22 cellular contexts compared by ENCODE assay signal in the genomic region with DNA sequence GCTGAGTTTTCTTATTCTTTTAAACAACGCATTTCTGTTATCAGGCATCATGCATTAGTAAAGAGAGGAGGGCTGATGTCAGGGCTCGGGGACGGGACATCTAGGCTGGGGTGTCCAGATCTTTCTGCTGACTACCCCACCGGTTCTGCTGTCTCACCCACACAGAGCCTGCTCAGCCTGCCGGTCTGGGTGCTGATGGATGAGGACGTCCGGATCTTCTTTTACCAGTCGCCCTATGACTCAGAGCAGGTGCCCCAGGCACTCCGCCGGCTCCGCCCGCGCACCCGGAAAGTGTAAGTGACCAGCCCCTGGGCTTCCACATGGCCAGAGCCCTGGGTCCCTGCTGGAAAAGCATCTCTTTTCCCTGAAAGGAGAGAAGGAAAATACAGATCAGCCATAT. TPM values are rescaled to one million over a fixed set of nuclear protein-coding genes. Genes with fewer than 3 reads are reported as not detected.
DNase-seq lines count a peak whose midpoint lies in the region; ATAC-seq, FAIRE-seq and TF ChIP-seq lines count a peak whose summit lies in the region.
"Had no signal": no experiment of that assay in that cellular context is flagged by ENCODE, and none has a peak within 500 bp of the region (broad histone marks: within the 10 kb centered on the region; RNA-seq: fewer than 3 reads in every experiment).

No MANE protein-coding gene starts in this region.

- no peaks in the 10 kb centered on the region for H3K36me3 Mint-ChIP-seq in MCF 10A (ENCODE audit: insufficient read depth, unreplicated experiment)
- peaks cover 55% of the 10 kb centered on the region for H3K36me3 Mint-ChIP-seq in activated CD8-positive, alpha-beta T cell treated with anti-CD3 and anti-CD28 coated beads, Interleukin-2, amount 10 ng/mL, durations not matched to agents 7 days and 5 days (ENCODE audit: low read depth)
- H3K36me3 Mint-ChIP-seq: neural progenitor cell had no signal

- no peaks in the 10 kb centered on the region for H3K9me3 ChIP-seq in neutrophil
- H3K9me3 ChIP-seq: psoas muscle had no signal

- no TSS peak for BruUV-seq in MCF 10A (replicated peaks; lab: Mats Ljungman, UMichigan)

- H3K9me3 Mint-ChIP-seq in MCF 10A (ENCODE audit: unreplicated experiment): no peaks in the 10 kb centered on the region
- no peaks in the 10 kb centered on the region for H3K9me3 Mint-ChIP-seq in activated CD8-positive, alpha-beta T cell treated with anti-CD3 and anti-CD28 coated beads, Interleukin-2, amount 10 ng/mL, durations not matched to agents 7 days and 5 days (ENCODE audit: insufficient read depth)
- H3K9me3 Mint-ChIP-seq: activated CD4-positive, alpha-beta T cell treated with anti-CD3 and anti-CD28 coated beads, Interleukin-2, amount 10 ng/mL, durations not matched to agents 7 days and 5 days; activated naive CD8-positive, alpha-beta T cell treated with anti-CD3 and anti-CD28 coated beads, Interleukin-2, amount 50 U/mL, for 24 hours; T-cell had no signal

- H3K27me3 Mint-ChIP-seq in MCF 10A (ENCODE audit: insufficient read depth, unreplicated experiment): peaks cover 21% of the 10 kb centered on the region
- no peaks in the 10 kb centered on the region for H3K27me3 Mint-ChIP-seq in activated CD8-positive, alpha-beta T cell treated with anti-CD3 and anti-CD28 coated beads, Interleukin-2, amount 10 ng/mL, durations not matched to agents 7 days and 5 days (ENCODE audit: low read depth)
- H3K27me3 Mint-ChIP-seq: activated CD4-positive, alpha-beta T cell treated with anti-CD3 and anti-CD28 coated beads, Interleukin-2, amount 10 ng/mL, durations not matched to agents 7 days and 5 days; activated naive CD8-positive, alpha-beta T cell treated with anti-CD3 and anti-CD28 coated beads, Interleukin-2, amount 50 U/mL, for 24 hours; T-cell had no signal

- no peak overlapping the region for H3K4me3 ChIP-seq in neutrophil (ENCODE audit: low read depth in 1 of 2, low read length in 1 of 2)
- H3K4me3 ChIP-seq: neural progenitor cell, psoas muscle had no signal

- no peak overlapping the region for H3K27ac Mint-ChIP-seq in MCF 10A (ENCODE audit: low read depth, unreplicated experiment)
- H3K27ac Mint-ChIP-seq in activated CD8-positive, alpha-beta T cell treated with anti-CD3 and anti-CD28 coated beads, Interleukin-2, amount 10 ng/mL, durations not matched to agents 7 days and 5 days: no peak overlapping the region
- H3K27ac Mint-ChIP-seq: activated CD4-positive, alpha-beta T cell treated with anti-CD3 and anti-CD28 coated beads, Interleukin-2, amount 10 ng/mL, durations not matched to agents 7 days and 5 days; activated naive CD8-positive, alpha-beta T cell treated with anti-CD3 and anti-CD28 coated beads, Interleukin-2, amount 50 U/mL, for 24 hours; neural progenitor cell; T-cell had no signal

- in situ Hi-C loops in KBM-7 (cut with MboI; ENCODE audit: low pct_unique_long_range_greater_than_20kb, low sequenced_read_pairs): no loop called here

- intact Hi-C loops in MCF 10A (cut with micrococcal nuclease): loop anchor here (10.0 kb wide), 1 partner anchor 325 kb away; no protein-coding TSS in a partner anchor

- no peak for ATAC-seq in activated CD8-positive, alpha-beta T cell treated with anti-CD3 and anti-CD28 coated beads, Interleukin-2, amount 10 ng/mL, durations not matched to agents 7 days and 5 days
- ATAC-seq: activated naive CD8-positive, alpha-beta T cell treated with anti-CD3 and anti-CD28 coated beads, Interleukin-2, amount 50 U/mL, for 24 hours; psoas muscle; T-cell had no signal

- CTCF ChIA-PET in MCF 10A (lab: Yijun Ruan, JAX): interaction anchor here (0.6 to 8.6 kb wide), 4 partner anchors 14 to 323 kb away, joined by 3 to 93 read pairs (median 5); no protein-coding TSS in a partner anchor
- CTCF ChIA-PET in activated CD8-positive, alpha-beta T cell treated with anti-CD3 and anti-CD28 coated beads, Interleukin-2, amount 10 ng/mL, durations not matched to agents 7 days and 5 days (lab: Charles Lee): interaction anchor here (2.5 kb wide), 1 partner anchor 14 kb away, joined by 13 read pairs; no protein-coding TSS in a partner anchor

- peaks cover 74% of the 10 kb centered on the region in 2 experiments for H3K4me1 ChIP-seq in neutrophil (ENCODE audit: control insufficient read depth in 1 of 2, insufficient read depth in 1 of 2, low read depth in 1 of 2, low read length in 1 of 2)
- H3K4me1 ChIP-seq: neural progenitor cell, psoas muscle had no signal

- peaks cover 35% of the 10 kb centered on the region for H3K4me1 Mint-ChIP-seq in MCF 10A (ENCODE audit: insufficient read depth, unreplicated experiment)
- H3K4me1 Mint-ChIP-seq in activated CD8-positive, alpha-beta T cell treated with anti-CD3 and anti-CD28 coated beads, Interleukin-2, amount 10 ng/mL, durations not matched to agents 7 days and 5 days (ENCODE audit: low read depth): peaks cover 27% of the 10 kb centered on the region
- H3K4me1 Mint-ChIP-seq: neural progenitor cell had no signal

- DNase-seq in COLO829 (ENCODE audit: low spot score) (peak; percentile 42), HTR-8/SVneo (ENCODE audit: insufficient read length, low spot score) (peak; percentile 56), MCF 10A (ENCODE audit: unreplicated experiment) (peak; percentile 64), KBM-7 (no peak), HCEC 1CT (no peak), globus pallidus (ENCODE audit: low spot score) (no peak)
- DNase-seq in activated CD8-positive, alpha-beta T cell treated with anti-CD3 and anti-CD28 coated beads, Interleukin-2, amount 10 ng/mL, durations not matched to agents 7 days and 5 days: no peak
- DNase-seq: activated CD4-positive, alpha-beta T cell treated with anti-CD3 and anti-CD28 coated beads, Interleukin-2, amount 10 ng/mL, durations not matched to agents 7 days and 5 days; activated naive CD8-positive, alpha-beta T cell treated with anti-CD3 and anti-CD28 coated beads, Interleukin-2, amount 50 U/mL, for 24 hours; brain microvascular endothelial cell; DMS 273 treated with DMSO at 0.1 percent for 48 hours; Karpas-422; NCI-H187 treated with DMSO at 0.1 percent for 48 hours; psoas muscle; SHP77 treated with DMSO at 0.1 percent for 48 hours; T-cell had no signal

- H3K27me3 ChIP-seq in neutrophil: no peaks in the 10 kb centered on the region
- H3K27me3 ChIP-seq: brain microvascular endothelial cell had no signal

- H3K4me3 Mint-ChIP-seq in MCF 10A (ENCODE audit: unreplicated experiment): no peak overlapping the region
- no peak overlapping the region for H3K4me3 Mint-ChIP-seq in activated CD8-positive, alpha-beta T cell treated with anti-CD3 and anti-CD28 coated beads, Interleukin-2, amount 10 ng/mL, durations not matched to agents 7 days and 5 days
- H3K4me3 Mint-ChIP-seq: activated CD4-positive, alpha-beta T cell treated with anti-CD3 and anti-CD28 coated beads, Interleukin-2, amount 10 ng/mL, durations not matched to agents 7 days and 5 days; activated naive CD8-positive, alpha-beta T cell treated with anti-CD3 and anti-CD28 coated beads, Interleukin-2, amount 50 U/mL, for 24 hours; neural progenitor cell; T-cell had no signal

- FAIRE-seq in HTR-8/SVneo (lab: Jason Lieb, UNC): no peak
- FAIRE-seq: colon had no signal

- POLR2A ChIA-PET in MCF 10A (lab: Yijun Ruan, JAX): interaction anchor here (1.5 to 1.6 kb wide), 2 partner anchors 11 to 14 kb away, joined by 4 to 5 read pairs; no protein-coding TSS in a partner anchor
- POLR2A ChIA-PET in activated CD8-positive, alpha-beta T cell treated with anti-CD3 and anti-CD28 coated beads, Interleukin-2, amount 10 ng/mL, durations not matched to agents 7 days and 5 days (lab: Charles Lee): no interaction called here

- H3K36me3 ChIP-seq in neutrophil: peaks cover 93% of the 10 kb centered on the region
- H3K36me3 ChIP-seq: brain microvascular endothelial cell, neural progenitor cell had no signal

- TF ChIP-seq CTCF in MCF 10A (IDR thresholded peaks at IDR 0.05; ENCODE audit: unreplicated experiment) (no peak), neutrophil (IDR thresholded peaks at IDR 0.05) (no peak)

- peak overlapping the region; percentile 95 for H3K27ac ChIP-seq in neutrophil
- H3K27ac ChIP-seq: brain microvascular endothelial cell, neural progenitor cell, psoas muscle had no signal

RNA-seq across cellular contexts. Expression of gene NCF4, which starts 9.4 kb away (rescaled TPM):
- total RNA-seq in MCF 10A (2022): not detected in 2 replicates
- total RNA-seq in activated CD8-positive, alpha-beta T cell treated with anti-CD3 and anti-CD28 coated beads, Interleukin-2, amount 10 ng/mL, durations not matched to agents 7 days and 5 days: 10 to 100 TPM; 44.1 to 48.2 TPM

RNA-seq across cellular contexts. Expression of gene CSF2RB, which starts 43.2 kb away (rescaled TPM):
- total RNA-seq in MCF 10A (2022): not detected in 2 replicates
- 1 to 10 TPM; 1.4 TPM for total RNA-seq in activated CD8-positive, alpha-beta T cell treated with anti-CD3 and anti-CD28 coated beads, Interleukin-2, amount 10 ng/mL, durations not matched to agents 7 days and 5 days

RNA-seq across cellular contexts. Expression of gene PVALB, which starts 53.4 kb away (rescaled TPM):
- total RNA-seq in MCF 10A (2022): not detected in 2 replicates
- not detected for total RNA-seq in activated CD8-positive, alpha-beta T cell treated with anti-CD3 and anti-CD28 coated beads, Interleukin-2, amount 10 ng/mL, durations not matched to agents 7 days and 5 days
- total RNA-seq: activated CD4-positive, alpha-beta T cell treated with anti-CD3 and anti-CD28 coated beads, Interleukin-2, amount 10 ng/mL, durations not matched to agents 7 days and 5 days; lower leg skin; mucosa of gallbladder; T-cell; temporal lobe had no signal

Comparison
In these comparisons a context has a peak if more than half of its experiments do, and no peak if none do; other contexts are left out.
1. DNase-seq: peak in COLO829 (single experiment), HTR-8/SVneo (single experiment) and MCF 10A (single experiment); none in KBM-7 (single experiment), HCEC 1CT (single experiment), globus pallidus (single experiment) and activated CD8-positive, alpha-beta T cell treated with anti-CD3 and anti-CD28 coated beads, Interleukin-2, amount 10 ng/mL, durations not matched to agents 7 days and 5 days (single experiment).
2. RNA of gene NCF4, which starts 9.4 kb away (total RNA-seq): 44.1 to 48.2 TPM in activated CD8-positive, alpha-beta T cell treated with anti-CD3 and anti-CD28 coated beads, Interleukin-2, amount 10 ng/mL, durations not matched to agents 7 days and 5 days; not detected in MCF 10A; every median in the first group is over 10 times any median in the second.